ENCODE assay signal across 24 cellular contexts in genomic region chr12:41589878-41590277, GRCh38.
DNase-seq lines count a peak whose midpoint lies in the region; ATAC-seq and TF ChIP-seq lines count a peak whose summit lies in the region.
"Had no signal": no experiment of that assay in that cellular context is flagged by ENCODE, and none has a peak within 500 bp of the region (broad histone marks: within the 10 kb centered on the region; RNA-seq: fewer than 3 reads in every experiment).

No MANE protein-coding gene starts in this region.

- H3K27me3 ChIP-seq in neural cell (ENCODE audit: insufficient read depth, low read depth, low read length) (no peaks in the 10 kb centered on the region), trophoblast cell (ENCODE audit: insufficient read depth, low read length) (no peaks in the 10 kb centered on the region), foreskin keratinocyte (no peaks in the 10 kb centered on the region), brain microvascular endothelial cell (replicated peaks) (no peaks in the 10 kb centered on the region)
- H3K27me3 ChIP-seq: BE2C, BLaER1 had no signal

- H3K23ac ChIP-seq in trophoblast cell (ENCODE audit: low read length), result no peak overlapping the region

- no peaks in the 10 kb centered on the region for H3K36me3 ChIP-seq in neural cell (ENCODE audit: insufficient read depth, low read length)
- H3K36me3 ChIP-seq in trophoblast cell (ENCODE audit: control insufficient read depth in 1 of 2, insufficient read depth in 2 of 2, low read length in 2 of 2), result no peaks in the 10 kb centered on the region
- H3K36me3 ChIP-seq in brain microvascular endothelial cell (replicated peaks), result no peaks in the 10 kb centered on the region
- H3K36me3 ChIP-seq: BE2C, BLaER1 had no signal

- H4K20me1 ChIP-seq in neural cell (ENCODE audit: insufficient read depth), result no peaks in the 10 kb centered on the region
- H4K20me1 ChIP-seq: BLaER1 had no signal

- H2BK12ac ChIP-seq in trophoblast cell (ENCODE audit: low read length), result no peak overlapping the region

- no peak for TF ChIP-seq CTCF in neural cell (IDR thresholded peaks at IDR 0.05; ENCODE audit: poor library complexity, severe bottlenecking)
- no peak for TF ChIP-seq CTCF in foreskin keratinocyte (conservative IDR thresholded peaks at IDR 0.05)
- no peak for TF ChIP-seq CTCF in brain microvascular endothelial cell (IDR thresholded peaks at IDR 0.05; ENCODE audit: low read depth, low read length, missing control alignments)

- H4K12ac ChIP-seq in trophoblast cell (ENCODE audit: low read depth, low read length), result no peak overlapping the region

- DNase-seq in SK-N-DZ (ENCODE audit: low spot score) (peak; percentile 74), trophoblast cell (no peak), foreskin keratinocyte (no peak), brain microvascular endothelial cell (no peak)
- DNase-seq: 8988T; ACHN; BE2C; C1 segment of cervical spinal cord; CD4-positive, alpha-beta memory T cell; CD4-positive, CD25-positive, alpha-beta regulatory T cell; CD8-positive, alpha-beta memory T cell; COR-L47; DMS 273 treated with DMSO at 0.1 percent for 48 hours; DMS153; DMS53; DMS79; DND-41; EL; GDM1 had no signal

- H3K27ac ChIP-seq in neural cell (ENCODE audit: low read length), result peak overlapping the region; percentile 83
- no peak overlapping the region for H3K27ac ChIP-seq in trophoblast cell (ENCODE audit: low read depth, low read length)
- H3K27ac ChIP-seq in foreskin keratinocyte, result no peak overlapping the region
- H3K27ac ChIP-seq in brain microvascular endothelial cell, result no peak overlapping the region
- H3K27ac ChIP-seq: BLaER1 had no signal

- H3K9me3 ChIP-seq in neural cell (ENCODE audit: low read length), result no peaks in the 10 kb centered on the region
- no peaks in the 10 kb centered on the region for H3K9me3 ChIP-seq in trophoblast cell (ENCODE audit: insufficient read depth, low read depth, low read length)
- H3K9me3 ChIP-seq: BE2C, BLaER1 had no signal

- H3K14ac ChIP-seq in trophoblast cell (ENCODE audit: low read length), result no peak overlapping the region

- H3K79me2 ChIP-seq in neural cell (replicated peaks; ENCODE audit: insufficient read depth, low read length), result no peaks in the 10 kb centered on the region
- H3K79me2 ChIP-seq in trophoblast cell (ENCODE audit: control insufficient read depth, insufficient read depth, low read length, poor library complexity), result no peaks in the 10 kb centered on the region

- H3F3A ChIP-seq in neural cell (ENCODE audit: insufficient read depth, low read length, poor library complexity, severe bottlenecking), result peaks cover 4% of the 10 kb centered on the region

- TF ChIP-seq RAD21 in neural cell (conservative IDR thresholded peaks at IDR 0.05), result no peak

- in situ Hi-C loops in brain microvascular endothelial cell (cut with HindIII; ENCODE audit: low pct_ligation_motif_present, low sequenced_read_pairs), result no loop called here

- H3K4me1 ChIP-seq in trophoblast cell (ENCODE audit: control insufficient read depth in 1 of 2, insufficient read depth in 2 of 2, low read length in 2 of 2) (no peaks in the 10 kb centered on the region), foreskin keratinocyte (no peaks in the 10 kb centered on the region)
- H3K4me1 ChIP-seq: BE2C, BLaER1 had no signal

- H3K4ac ChIP-seq in trophoblast cell (ENCODE audit: low read depth, low read length), result no peak overlapping the region

- WGBS in trophoblast cell (ENCODE audit: extremely low coverage, insufficient coverage, insufficient read length), result no CpG with 5 or more reads among the region's 4 CpGs

- no peaks in the 10 kb centered on the region for H3K9me2 ChIP-seq in neural cell (ENCODE audit: insufficient read depth, low read length)

- no peak for ATAC-seq in HG03442 (IDR thresholded peaks at IDR 0.05; ENCODE audit: unreplicated experiment)
- ATAC-seq in GM21390 (IDR thresholded peaks at IDR 0.05; ENCODE audit: unreplicated experiment), result no peak
- no peak for ATAC-seq in foreskin keratinocyte
- ATAC-seq: GM12878 had no signal

- H3K4me3 ChIP-seq in neural cell (ENCODE audit: low read length), result peak overlapping the region; percentile 12
- no peak overlapping the region for H3K4me3 ChIP-seq in trophoblast cell (ENCODE audit: low read depth, low read length)
- H3K4me3 ChIP-seq in brain microvascular endothelial cell (ENCODE audit: low read depth, low read length), result no peak overlapping the region
- H3K4me3 ChIP-seq: BLaER1, GM12878 had no signal

- peak overlapping the region; percentile 19 for H4K8ac ChIP-seq in trophoblast cell (ENCODE audit: low read depth, low read length)

- H2AFZ ChIP-seq in neural cell (ENCODE audit: low read depth, low read length), result no peak overlapping the region
- no peak overlapping the region for H2AFZ ChIP-seq in trophoblast cell (ENCODE audit: insufficient read depth, low read length, poor library complexity)

- H3K18ac ChIP-seq in trophoblast cell (ENCODE audit: low read length), result no peak overlapping the region

- H3K9ac ChIP-seq in neural cell (ENCODE audit: low read length), result peak overlapping the region; percentile 17
- peak overlapping the region; percentile 56 for H3K9ac ChIP-seq in trophoblast cell (ENCODE audit: low read length)
- H3K9ac ChIP-seq: BLaER1 had no signal

- H2BK5ac ChIP-seq in trophoblast cell (ENCODE audit: low read depth, low read length, poor library complexity), result no peak overlapping the region

- no peaks in the 10 kb centered on the region for H3K79me1 ChIP-seq in trophoblast cell (ENCODE audit: low read length)

- H3K4me2 ChIP-seq in neural cell (ENCODE audit: low read length), result peak overlapping the region; percentile 17
- H3K4me2 ChIP-seq in trophoblast cell (ENCODE audit: low read length), result no peak overlapping the region
- H3K4me2 ChIP-seq: BLaER1 had no signal

- H4K91ac ChIP-seq in trophoblast cell (ENCODE audit: low read depth, low read length), result no peak overlapping the region

- peak; percentile 84 for TF ChIP-seq EP300 in neural cell (conservative IDR thresholded peaks at IDR 0.05; ENCODE audit: poor library complexity, severe bottlenecking)

- no peak overlapping the region for H2BK120ac ChIP-seq in trophoblast cell (ENCODE audit: insufficient read depth, low read length, poor library complexity)

- H2AK5ac ChIP-seq in trophoblast cell (ENCODE audit: low read length), result no peak overlapping the region

TF ChIP-seq in neural cell, 6 proteins besides CTCF, POLR2A, EP300 and RAD21:
- TF ChIP-seq REST (IDR thresholded peaks at IDR 0.05; ENCODE audit: borderline replicate concordance), result peak; percentile 88
- TF ChIP-seq POLR2AphosphoS5 (IDR thresholded peaks at IDR 0.05), result no peak
